In the genomic region with DNA sequence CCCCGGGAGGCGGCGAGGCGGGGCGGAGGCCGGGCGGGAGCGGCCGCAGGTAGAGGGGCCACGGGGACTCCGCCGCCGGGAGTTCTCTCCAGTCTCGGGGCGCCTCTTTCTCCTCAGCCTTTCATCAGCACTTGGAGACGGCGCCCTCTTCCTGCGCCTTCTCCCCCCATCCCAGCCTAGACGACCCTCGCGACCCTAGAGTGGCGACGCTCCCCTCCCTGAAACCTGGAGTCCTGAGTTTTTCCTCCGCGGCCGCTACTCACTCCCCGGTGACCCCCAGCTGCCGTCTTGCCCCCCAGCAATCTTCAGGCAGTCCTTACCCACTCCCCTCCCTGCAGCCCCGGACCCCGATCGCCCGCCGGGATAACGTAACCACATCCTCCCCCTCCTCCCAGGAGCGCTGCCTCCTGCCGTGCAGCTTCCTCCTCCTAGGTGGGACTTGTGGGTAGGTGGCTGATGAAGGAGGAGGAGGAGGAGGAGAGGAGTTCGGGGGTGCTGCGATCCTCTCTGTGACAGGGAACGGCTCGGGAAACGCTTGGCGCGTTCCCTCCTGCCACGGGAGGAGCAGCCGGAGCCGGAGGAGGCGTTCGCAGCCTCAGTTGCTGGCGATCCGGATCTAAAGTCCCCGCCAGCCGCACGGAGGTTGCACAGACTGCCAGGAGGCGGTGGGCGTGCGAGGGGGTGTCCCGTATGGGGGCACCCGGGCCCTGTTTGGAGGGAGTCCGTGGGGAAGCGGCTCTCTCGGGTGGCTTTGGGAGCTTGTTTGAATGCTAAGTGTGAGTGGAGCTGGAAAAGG, we compare ENCODE assay signal across 8 cellular contexts. TPM values are rescaled to one million over a fixed set of nuclear protein-coding genes. Genes with fewer than 3 reads are reported as not detected.
DNase-seq lines count a peak whose midpoint lies in the region; ATAC-seq, FAIRE-seq and TF ChIP-seq lines count a peak whose summit lies in the region.

No MANE protein-coding gene starts in this region.

- H3K18ac ChIP-seq in H9 (ENCODE audit: insufficient read length, low read depth, low read length): peak overlapping the region; percentile 65

- H3K4me1 ChIP-seq in H9 (ENCODE audit: insufficient read depth, low read length) (peaks cover 4% of the 10 kb centered on the region; the same call in 1 of the 2 replicates), small intestine (ENCODE audit: control insufficient read depth in 2 of 2, insufficient read depth in 1 of 2, low read depth in 1 of 2, low read length in 1 of 2) (no peaks in the 10 kb centered on the region)

- H4K20me1 ChIP-seq in H9 (ENCODE audit: control insufficient read depth, insufficient read depth, insufficient read length): no peaks in the 10 kb centered on the region

- peaks cover 13% of the 10 kb centered on the region for H3K27me3 ChIP-seq in CD4-positive, alpha-beta T cell (ENCODE audit: control insufficient read depth, insufficient read depth, low read length)
- no peaks in the 10 kb centered on the region for H3K27me3 ChIP-seq in H9 (ENCODE audit: insufficient read depth, low read length)
- H3K27me3 ChIP-seq in kidney epithelial cell (ENCODE audit: control insufficient read depth, insufficient read depth, low read length): no peaks in the 10 kb centered on the region
- H3K27me3 ChIP-seq in small intestine (ENCODE audit: control insufficient read depth in 2 of 2, insufficient read depth in 2 of 2, low read length in 2 of 2): no peaks in the 10 kb centered on the region

- peaks cover 6% of the 10 kb centered on the region for H3K23me2 ChIP-seq in H9 (ENCODE audit: insufficient read length, low read depth, low read length, poor library complexity, severe bottlenecking)

- CTCF ChIA-PET in CD4-positive, alpha-beta T cell (lab: Charles Lee): no interaction called here

- no peak overlapping the region for H4K5ac ChIP-seq in H9 (ENCODE audit: insufficient read length, low read depth, low read length)

- H3K14ac ChIP-seq in H9 (ENCODE audit: insufficient read depth, low read length): peak overlapping the region; percentile 66

- no peak overlapping the region for H2AFZ ChIP-seq in H9 (ENCODE audit: low read length)

- H2BK20ac ChIP-seq in H9 (ENCODE audit: low read depth, low read length, poor library complexity, severe bottlenecking): no peak overlapping the region

- peaks cover 9% of the 10 kb centered on the region for H3K9me3 ChIP-seq in CD4-positive, alpha-beta T cell (ENCODE audit: control insufficient read depth, low read length)
- H3K9me3 ChIP-seq in H9 (ENCODE audit: control insufficient read depth, low read depth, low read length): peaks cover 10% of the 10 kb centered on the region
- no peaks in the 10 kb centered on the region for H3K9me3 ChIP-seq in SK-N-MC (ENCODE audit: low read depth, low read length)
- no peaks in the 10 kb centered on the region for H3K9me3 ChIP-seq in small intestine (ENCODE audit: control insufficient read depth, low read depth)

- no peak overlapping the region for H3T11ph ChIP-seq in H9 (ENCODE audit: low read length)

- H2AK5ac ChIP-seq in H9 (ENCODE audit: insufficient read length, low read length): no peak overlapping the region

- H3K4me1 Mint-ChIP-seq in CD4-positive, alpha-beta T cell (ENCODE audit: low read depth): peaks cover 25% of the 10 kb centered on the region
- H3K4me1 Mint-ChIP-seq in H9: peaks cover 45 to 46% of the 10 kb centered on the region in 2 experiments

- peak in 3 of 10 experiments; percentile 1 to 6 (median 6) for DNase-seq in CD4-positive, alpha-beta T cell
- DNase-seq in H9: peak; percentile 82
- no peak for DNase-seq in SK-N-MC (ENCODE audit: low read depth, low spot score)
- peak in 1 of 2 donors; percentile 19 for DNase-seq in cardiac fibroblast (ENCODE audit: low read depth in 2 of 2)
- no peak for DNase-seq in kidney epithelial cell (ENCODE audit: low read depth)
- DNase-seq in small intestine: peak; percentile 37
- DNase-seq in amniotic stem cell (lab: John Stamatoyannopoulos, UW): no peak

- H3K4me2 ChIP-seq in H9 (ENCODE audit: insufficient read depth, insufficient read length, low read length): peak overlapping the region; percentile 94

- H4K91ac ChIP-seq in H9 (ENCODE audit: insufficient read length, low read depth, low read length): no peak overlapping the region

- no peak overlapping the region for H4K8ac ChIP-seq in H9 (replicated peaks; ENCODE audit: insufficient read length, low read depth, low read length)

- no peak for TF ChIP-seq CTCF in CD4-positive, alpha-beta T cell (IDR thresholded peaks at IDR 0.05)
- TF ChIP-seq CTCF in H9 (conservative IDR thresholded peaks at IDR 0.05) (no peak), cardiac fibroblast (IDR thresholded peaks at IDR 0.05; ENCODE audit: low read depth, low read length) (no peak), kidney epithelial cell (IDR thresholded peaks at IDR 0.05; ENCODE audit: insufficient read depth, low read length, poor library complexity, severe bottlenecking) (no peak)

- peak overlapping the region; percentile 90 for H3K4me3 Mint-ChIP-seq in CD4-positive, alpha-beta T cell
- H3K4me3 Mint-ChIP-seq in H9: peak overlapping the region; percentile 94 to 96

- no peak overlapping the region for H2BK12ac ChIP-seq in H9 (ENCODE audit: insufficient read length, low read depth, low read length)

- H3K36me3 Mint-ChIP-seq in CD4-positive, alpha-beta T cell (ENCODE audit: low read depth): no peaks in the 10 kb centered on the region
- peaks cover 26 to 60% (median 55%) of the 10 kb centered on the region in 3 experiments for H3K36me3 Mint-ChIP-seq in H9 (ENCODE audit: insufficient read depth in 1 of 3, low read depth in 3 of 3)

- no peak overlapping the region for H3K23ac ChIP-seq in H9 (ENCODE audit: insufficient read length, low read depth, low read length)

- peaks cover 2% of the 10 kb centered on the region for H3K79me1 ChIP-seq in H9 (ENCODE audit: insufficient read depth, low read depth, low read length, poor library complexity, severe bottlenecking)

- H3K4me3 ChIP-seq in SK-N-MC (peak overlapping the region; percentile 94), cardiac fibroblast (replicated peaks in 1 of 2; ENCODE audit: low read depth in 2 of 2, low read length in 2 of 2) (peak overlapping the region; percentile 84 to 99), kidney epithelial cell (ENCODE audit: low read depth, low read length) (peak overlapping the region; percentile 68), small intestine (ENCODE audit: low read depth in 1 of 2, low read length in 2 of 2) (peak overlapping the region; percentile 69 to 94)

- H3K9ac ChIP-seq in H9 (ENCODE audit: extremely low read depth, insufficient read length, low read length) (peak overlapping the region; percentile 86), SK-N-MC (ENCODE audit: insufficient read length) (peak overlapping the region; percentile 69)

- H2BK5ac ChIP-seq in H9 (ENCODE audit: insufficient read length, low read length): peak overlapping the region; percentile 27

- H3K4ac ChIP-seq in H9 (ENCODE audit: low read depth, low read length): no peak overlapping the region; the same call in 1 of the 2 replicates

- peak; percentile 18 for ATAC-seq in CD4-positive, alpha-beta T cell (ENCODE audit: poor library complexity)
- no peak for ATAC-seq in HG03457 (IDR thresholded peaks at IDR 0.05; ENCODE audit: unreplicated experiment)

- H3K27ac ChIP-seq in CD4-positive, alpha-beta T cell (ENCODE audit: low read depth, low read length): no peak overlapping the region
- H3K27ac ChIP-seq in H9 (ENCODE audit: insufficient read length, low read depth, low read length): peak overlapping the region; percentile 18
- H3K27ac ChIP-seq in SK-N-MC: no peak overlapping the region
- peak overlapping the region; percentile 84 to 86 for H3K27ac ChIP-seq in small intestine (ENCODE audit: low read depth in 1 of 2, low read length in 1 of 2)

- H3K36me3 ChIP-seq in SK-N-MC (ENCODE audit: insufficient read depth, low read length) (no peaks in the 10 kb centered on the region), kidney epithelial cell (ENCODE audit: control insufficient read depth, insufficient read depth, low read length) (no peaks in the 10 kb centered on the region), small intestine (ENCODE audit: control insufficient read depth in 2 of 2, insufficient read depth in 2 of 2, low read length in 2 of 2) (no peaks in the 10 kb centered on the region)

- H3K56ac ChIP-seq in H9 (ENCODE audit: insufficient read length, low read depth, low read length): no peak overlapping the region

- FAIRE-seq in small intestine (lab: Jason Lieb, UNC): no peak

- H3K27me3 Mint-ChIP-seq in CD4-positive, alpha-beta T cell: peaks cover 11% of the 10 kb centered on the region
- H3K27me3 Mint-ChIP-seq in H9 (ENCODE audit: low read depth): peaks cover 2% of the 10 kb centered on the region

- no peak overlapping the region for H2BK120ac ChIP-seq in H9 (ENCODE audit: low read depth, low read length, poor library complexity, severe bottlenecking)

- POLR2A ChIA-PET in CD4-positive, alpha-beta T cell (lab: Charles Lee): interaction anchor here (1.3 kb wide), 1 partner anchor 309 kb away, joined by 4 read pairs; a partner anchor contains a TSS

- peak overlapping the region; percentile 54 for H3K27ac Mint-ChIP-seq in CD4-positive, alpha-beta T cell
- H3K27ac Mint-ChIP-seq in H9: peak overlapping the region; percentile 96 to 99 (median 97)

- H3K9me3 Mint-ChIP-seq in CD4-positive, alpha-beta T cell: peaks cover 12% of the 10 kb centered on the region
- H3K9me3 Mint-ChIP-seq in H9: peaks cover 21 to 22% of the 10 kb centered on the region in 2 experiments

- peaks cover 14% of the 10 kb centered on the region; the same call in 1 of the 2 replicates for H3K79me2 ChIP-seq in H9 (ENCODE audit: insufficient read depth, low read length)

- WGBS in H9 (ENCODE audit: extremely low coverage, insufficient read length, low lambda C conversion rate): no CpG with 5 or more reads among the region's 61 CpGs
- 0 to 1% (median 1%) methylated on average over 42 to 61 of the region's 61 CpGs for WGBS in small intestine, 3 donors

- H2BK15ac ChIP-seq in H9 (ENCODE audit: low read depth, low read length): no peak overlapping the region

- intact Hi-C loops in CD4-positive, alpha-beta T cell (cut with DNase I, micrococcal nuclease): no loop called here

RNA-seq across cellular contexts. Expression of a gene that starts 0.9 kb away (rescaled TPM):
- 1 to 10 TPM; 4.5 to 5.4 TPM for total RNA-seq in CD4-positive, alpha-beta T cell
- 82.5 and 86.7 TPM in 2 replicates for total RNA-seq in H9 (2021)
- total RNA-seq in kidney epithelial cell: 17.1 and 21.9 TPM in 2 replicates
- polyA plus RNA-seq in small intestine: 10 to 100 TPM; 13.2 to 23.7 (median 15.4) TPM

Comparison
In these comparisons a context has a peak if more than half of its experiments do, and no peak if none do; other contexts are left out.
1. DNase-seq: peak in H9 (single experiment) and small intestine (single experiment); none in SK-N-MC (single experiment), kidney epithelial cell (single experiment) and amniotic stem cell (single experiment).
2. H3K27ac ChIP-seq: peak in H9 (single experiment) and small intestine (2 of 2); none in CD4-positive, alpha-beta T cell (single experiment) and SK-N-MC (single experiment).
3. Peak in every context shown above with its lines, with median percentiles within 50 percentile points of each other: H3K4me3 ChIP-seq.